In genomic region chr2:191051825-191052778, GRCh38 we compare ENCODE assay signal across 8 cellular contexts. TPM values are rescaled to one million over a fixed set of nuclear protein-coding genes. Genes with fewer than 3 reads are reported as not detected.
A peak's percentile ranks its signal among the peaks of the same experiment; 100 is the strongest.
DNase-seq lines count a peak whose midpoint lies in the region; ATAC-seq and TF ChIP-seq lines count a peak whose summit lies in the region.

No MANE protein-coding gene starts in this region.

- H3K36me3 Mint-ChIP-seq in activated T-helper 1 cell treated with anti-CD3 and anti-CD28 coated beads, Interleukin-12 subunit alpha, Interleukin-12 subunit beta, Interleukin-2, Interleukin-4 antibody, amounts not matched to agents 30 ng/mL and 10 ng/mL and 1 ng/mL, durations not matched to agents 14 hours and 24 hours and 36 hours (ENCODE audit: low read depth), result peaks cover 23% of the 10 kb centered on the region

- no peak overlapping the region for H3K9ac ChIP-seq in PC-3 (ENCODE audit: low read length)

- no peaks in the 10 kb centered on the region for H3K79me2 ChIP-seq in PC-3 (ENCODE audit: low read length)

- H2AFZ ChIP-seq in PC-3 (ENCODE audit: low read length), result 0 out of 2 replicates have a peak overlapping the region, but pooled peaks have one; percentile 39

- H3K4me2 ChIP-seq in PC-3 (ENCODE audit: low read length), result peak overlapping the region; percentile 42

- no peak overlapping the region for H3K27ac Mint-ChIP-seq in activated T-helper 1 cell treated with anti-CD3 and anti-CD28 coated beads, Interleukin-12 subunit alpha, Interleukin-12 subunit beta, Interleukin-2, Interleukin-4 antibody, amounts not matched to agents 30 ng/mL and 10 ng/mL and 1 ng/mL, durations not matched to agents 14 hours and 24 hours and 36 hours

- H3K9me3 ChIP-seq in PC-3 (ENCODE audit: low read length) (no peaks in the 10 kb centered on the region), mucosa of descending colon (no peaks in the 10 kb centered on the region)

- no peak overlapping the region for H3K4me3 Mint-ChIP-seq in activated T-helper 1 cell treated with anti-CD3 and anti-CD28 coated beads, Interleukin-12 subunit alpha, Interleukin-12 subunit beta, Interleukin-2, Interleukin-4 antibody, amounts not matched to agents 30 ng/mL and 10 ng/mL and 1 ng/mL, durations not matched to agents 14 hours and 24 hours and 36 hours

- peak; percentile 40 for DNase-seq in AG20443 (ENCODE audit: low spot score)
- DNase-seq in PC-3, result peak; percentile 79
- peak; percentile 60 to 70 for DNase-seq in dermis microvascular lymphatic vessel endothelial cell (ENCODE audit: low read depth in 2 of 2)
- peak in 1 of 3 donors; percentile 52 for DNase-seq in mucosa of descending colon
- no peak for DNase-seq in activated T-helper 1 cell treated with anti-CD3 and anti-CD28 coated beads, Interleukin-12 subunit alpha, Interleukin-12 subunit beta, Interleukin-2, Interleukin-4 antibody, amounts not matched to agents 30 ng/mL and 10 ng/mL and 1 ng/mL, durations not matched to agents 14 hours and 24 hours and 36 hours (ENCODE audit: low spot score)
- no peak for DNase-seq in stimulated activated CD4-positive, alpha-beta T cell treated with anti-CD3 and anti-CD28 coated beads, Interleukin-2, amount 100 ng/mL, for 48 hours

- H3K36me3 ChIP-seq in PC-3 (ENCODE audit: low read depth, low read length), result no peaks in the 10 kb centered on the region
- peaks cover 3% of the 10 kb centered on the region for H3K36me3 ChIP-seq in mucosa of descending colon (ENCODE audit: low read depth)

- peak; percentile 44 for TF ChIP-seq CTCF in GM12873 (IDR thresholded peaks at IDR 0.05; ENCODE audit: insufficient read depth, low read depth, low read length, missing control alignments)
- peak; percentile 83 for TF ChIP-seq CTCF in PC-3 (conservative IDR thresholded peaks at IDR 0.05; ENCODE audit: low read depth, low read length)
- no peak for TF ChIP-seq CTCF in mucosa of descending colon (IDR thresholded peaks at IDR 0.05)

- POLR2A ChIA-PET in PC-3 (lab: Charles Lee; ENCODE audit: unreplicated experiment), result no interaction called here

- no peaks in the 10 kb centered on the region for H3F3A ChIP-seq in PC-3 (ENCODE audit: low read length, unreplicated experiment)

- H3K9me2 ChIP-seq in PC-3 (replicated peaks; ENCODE audit: low read length), result no peaks in the 10 kb centered on the region

- intact Hi-C loops in PC-3 (cut with micrococcal nuclease) (loop anchor here (1.0 to 5.0 kb wide), 3 partner anchors 103 to 469 kb away; no protein-coding TSS in a partner anchor), mucosa of descending colon (cut with DNase I, micrococcal nuclease) (loop anchor here in 1 of 2 donors (2.0 to 10.0 kb wide), 2 partner anchors 103 to 473 kb away; no protein-coding TSS in a partner anchor)
- intact Hi-C loops in activated T-helper 1 cell treated with anti-CD3 and anti-CD28 coated beads, Interleukin-12 subunit alpha, Interleukin-12 subunit beta, Interleukin-2, Interleukin-4 antibody, amounts not matched to agents 30 ng/mL and 10 ng/mL and 1 ng/mL, durations not matched to agents 14 hours and 24 hours and 36 hours (cut with micrococcal nuclease), result loop anchor here (1.0 to 10.0 kb wide), 6 partner anchors 99 to 693 kb away; no protein-coding TSS in a partner anchor

- no peaks in the 10 kb centered on the region for H3K9me3 Mint-ChIP-seq in activated T-helper 1 cell treated with anti-CD3 and anti-CD28 coated beads, Interleukin-12 subunit alpha, Interleukin-12 subunit beta, Interleukin-2, Interleukin-4 antibody, amounts not matched to agents 30 ng/mL and 10 ng/mL and 1 ng/mL, durations not matched to agents 14 hours and 24 hours and 36 hours

- H3K27ac ChIP-seq in PC-3 (ENCODE audit: low read length), result no peak overlapping the region

- ATAC-seq in PC-3, result peak; percentile 49
- peak; percentile 69 for ATAC-seq in mucosa of descending colon

- H3K4me1 ChIP-seq in PC-3 (ENCODE audit: insufficient read depth, low read length) (peaks cover 7% of the 10 kb centered on the region), mucosa of descending colon (ENCODE audit: low read depth) (peaks cover 5% of the 10 kb centered on the region)

- no peak overlapping the region for H3K4me3 ChIP-seq in PC-3 (ENCODE audit: low read length)
- H3K4me3 ChIP-seq in mucosa of descending colon, result no peak overlapping the region

- no peaks in the 10 kb centered on the region for H4K20me1 ChIP-seq in PC-3 (ENCODE audit: low read length)

- peak; percentile 76 for TF ChIP-seq RAD21 in Ishikawa (IDR thresholded peaks at IDR 0.05; ENCODE audit: low read depth)

- CTCF ChIA-PET in PC-3 (lab: Charles Lee), result interaction anchor here (0.6 to 2.6 kb wide), 10 partner anchors 20 to 586 kb away, joined by 3 to 37 read pairs (median 4); partner anchors contain the start of gene STAT4

- H3K27me3 ChIP-seq in PC-3 (ENCODE audit: low read length), result no peaks in the 10 kb centered on the region

- no TSS peak for BruUV-seq in PC-3 (replicated peaks; lab: Mats Ljungman, UMichigan)

- no peak for TF ChIP-seq EP300 in Ishikawa (IDR thresholded peaks at IDR 0.05; ENCODE audit: borderline replicate concordance)

- H3K27me3 Mint-ChIP-seq in activated T-helper 1 cell treated with anti-CD3 and anti-CD28 coated beads, Interleukin-12 subunit alpha, Interleukin-12 subunit beta, Interleukin-2, Interleukin-4 antibody, amounts not matched to agents 30 ng/mL and 10 ng/mL and 1 ng/mL, durations not matched to agents 14 hours and 24 hours and 36 hours (ENCODE audit: insufficient read depth), result no peaks in the 10 kb centered on the region

- peaks cover 25% of the 10 kb centered on the region for H3K4me1 Mint-ChIP-seq in activated T-helper 1 cell treated with anti-CD3 and anti-CD28 coated beads, Interleukin-12 subunit alpha, Interleukin-12 subunit beta, Interleukin-2, Interleukin-4 antibody, amounts not matched to agents 30 ng/mL and 10 ng/mL and 1 ng/mL, durations not matched to agents 14 hours and 24 hours and 36 hours (ENCODE audit: low read depth)

TF ChIP-seq in Ishikawa, 13 proteins besides CTCF, POLR2A, EP300 and RAD21:
- no peak for TF ChIP-seq ZBTB7A (IDR thresholded peaks at IDR 0.05; ENCODE audit: low read depth)
- TF ChIP-seq FOXM1 (IDR thresholded peaks at IDR 0.05; ENCODE audit: borderline replicate concordance, low read depth), result no peak
- TF ChIP-seq TAF1 (IDR thresholded peaks at IDR 0.05; ENCODE audit: low read depth), result no peak
- TF ChIP-seq CREB1 (IDR thresholded peaks at IDR 0.05; ENCODE audit: low read depth), result no peak
- no peak for TF ChIP-seq TCF12 (IDR thresholded peaks at IDR 0.05; ENCODE audit: low read depth)
- TF ChIP-seq EGR1 (IDR thresholded peaks at IDR 0.05), result no peak
- TF ChIP-seq MAX (IDR thresholded peaks at IDR 0.05), result no peak
- TF ChIP-seq CEBPB (IDR thresholded peaks at IDR 0.05), result no peak
- TF ChIP-seq NFIC (IDR thresholded peaks at IDR 0.05), result no peak
- TF ChIP-seq USF1 (IDR thresholded peaks at IDR 0.05), result no peak
- TF ChIP-seq YY1 (IDR thresholded peaks at IDR 0.05; ENCODE audit: low read depth), result no peak
- no peak for TF ChIP-seq TEAD4 (IDR thresholded peaks at IDR 0.05)

RNA-seq across cellular contexts. Expression of gene STAT1, which starts 38.1 kb away (rescaled TPM):
- 45.6 and 47.9 TPM in 2 replicates for total RNA-seq in PC-3 (2014; rRNA removed)
- 55.8 and 118 TPM in 2 replicates for total RNA-seq in dermis microvascular lymphatic vessel endothelial cell
- 10 to 100 TPM; 56.5 to 78.6 (median 74.8) TPM for total RNA-seq in mucosa of descending colon
- total RNA-seq in activated T-helper 1 cell treated with anti-CD3 and anti-CD28 coated beads, Interleukin-12 subunit alpha, Interleukin-12 subunit beta, Interleukin-2, Interleukin-4 antibody, amounts not matched to agents 30 ng/mL and 10 ng/mL and 1 ng/mL, durations not matched to agents 14 hours and 24 hours and 36 hours, result 129 and 136 TPM in 2 replicates

Comparison
In these comparisons a context has a peak if more than half of its experiments do, and no peak if none do; other contexts are left out.
1. DNase-seq: peak in AG20443 (single experiment), PC-3 (single experiment) and dermis microvascular lymphatic vessel endothelial cell (2 of 2); none in activated T-helper 1 cell treated with anti-CD3 and anti-CD28 coated beads, Interleukin-12 subunit alpha, Interleukin-12 subunit beta, Interleukin-2, Interleukin-4 antibody, amounts not matched to agents 30 ng/mL and 10 ng/mL and 1 ng/mL, durations not matched to agents 14 hours and 24 hours and 36 hours (single experiment) and stimulated activated CD4-positive, alpha-beta T cell treated with anti-CD3 and anti-CD28 coated beads, Interleukin-2, amount 100 ng/mL, for 48 hours (0 of 2).